ENCODE assay signal across 8 cellular contexts in genomic region chr19:34926685-34927375, GRCh38. TPM values are rescaled to one million over a fixed set of nuclear protein-coding genes. Genes with fewer than 3 reads are reported as not detected.
A peak's percentile ranks its signal among the peaks of the same experiment; 100 is the strongest.
DNase-seq lines count a peak whose midpoint lies in the region; ATAC-seq and TF ChIP-seq lines count a peak whose summit lies in the region.

ZNF30 (plus strand) TSS chr19:34926903; CDS start chr19:34929948, 3,045 bp downstream.

- H3K4me2 ChIP-seq in neuronal stem cell (ENCODE audit: insufficient read depth, low read length, poor library complexity, severe bottlenecking): peak within 1 kb of the TSS; percentile 55

- peak within 1 kb of the TSS; percentile 98 for H2AFZ ChIP-seq in neuronal stem cell (ENCODE audit: low read length)

- TF ChIP-seq EP300 in gastroesophageal sphincter (IDR thresholded peaks at IDR 0.05): no peak

- H3K9me3 ChIP-seq in HUES48 (ENCODE audit: control insufficient read depth, insufficient read depth, low read length) (no peaks in the 10 kb centered on the region), SJSA1 (replicated peaks) (no peaks in the 10 kb centered on the region), gastroesophageal sphincter (no peaks in the 10 kb centered on the region), neuronal stem cell (replicated peaks in 1 of 2; ENCODE audit: control insufficient read depth in 2 of 2, insufficient read depth in 1 of 2, low read depth in 1 of 2, low read length in 2 of 2) (peaks cover 3% of the 10 kb centered on the region in 2 donors), subcutaneous abdominal adipose tissue (ENCODE audit: control insufficient read depth in 5 of 5, low read length in 5 of 5) (peaks cover 0 to 4% (median 0%) of the 10 kb centered on the region in 5 donors)

- H2BK12ac ChIP-seq in neuronal stem cell (ENCODE audit: low read length): no peak within 1 kb of the TSS

- peak within 1 kb of the TSS; percentile 95 for H3K18ac ChIP-seq in neuronal stem cell (ENCODE audit: low read length)

- peak in 2 of 4 experiments; percentile 16 to 36 for TF ChIP-seq CTCF in gastroesophageal sphincter (IDR thresholded peaks at IDR 0.05)

- peak; percentile 15 to 28 for TF ChIP-seq POLR2A in gastroesophageal sphincter (IDR thresholded peaks at IDR 0.05)

- H3K79me1 ChIP-seq in neuronal stem cell (ENCODE audit: low read depth, low read length): peaks cover 2% of the 10 kb centered on the region

- H3K23ac ChIP-seq in neuronal stem cell (ENCODE audit: low read depth, low read length, poor library complexity): peak within 1 kb of the TSS; percentile 68

- no peak within 1 kb of the TSS for H2BK15ac ChIP-seq in neuronal stem cell (ENCODE audit: low read length)

- peak within 1 kb of the TSS; percentile 79 for H3K27ac ChIP-seq in HUES48 (ENCODE audit: low read depth, low read length)
- H3K27ac ChIP-seq in SJSA1: no peak within 1 kb of the TSS
- H3K27ac ChIP-seq in gastroesophageal sphincter: peak within 1 kb of the TSS; percentile 65 to 86 (median 82)
- peak within 1 kb of the TSS; percentile 83 for H3K27ac ChIP-seq in neuronal stem cell (replicated peaks; ENCODE audit: low read length)
- peak within 1 kb of the TSS; percentile 69 for H3K27ac ChIP-seq in subcutaneous abdominal adipose tissue (ENCODE audit: low read depth, low read length)

- H3K4ac ChIP-seq in neuronal stem cell (ENCODE audit: low read length): no peak within 1 kb of the TSS

- H3K9ac ChIP-seq in HUES48 (ENCODE audit: low read depth, low read length) (peak within 1 kb of the TSS; percentile 60; the same call in 1 of the 2 replicates), neuronal stem cell (ENCODE audit: low read depth, low read length, poor library complexity) (peak within 1 kb of the TSS; percentile 70), subcutaneous abdominal adipose tissue (ENCODE audit: low read length in 5 of 5) (peak within 1 kb of the TSS; percentile 43 to 80 (median 71))

- H4K91ac ChIP-seq in neuronal stem cell (ENCODE audit: low read depth, low read length, poor library complexity): no peak within 1 kb of the TSS

- ATAC-seq in GM21360 (IDR thresholded peaks at IDR 0.05; ENCODE audit: unreplicated experiment): peak; percentile 93
- peak; percentile 100 for ATAC-seq in gastroesophageal sphincter

- H3K14ac ChIP-seq in neuronal stem cell (ENCODE audit: low read length): no peak within 1 kb of the TSS

- no peak within 1 kb of the TSS for H4K8ac ChIP-seq in neuronal stem cell (ENCODE audit: low read depth, low read length)

- H3K4me1 ChIP-seq in HUES48 (ENCODE audit: control insufficient read depth, insufficient read depth, low read length): peaks cover 3% of the 10 kb centered on the region; the same call in 1 of the 2 replicates
- peaks cover 4% of the 10 kb centered on the region for H3K4me1 ChIP-seq in SJSA1 (replicated peaks)
- peaks cover 3 to 20% (median 3%) of the 10 kb centered on the region in 3 donors for H3K4me1 ChIP-seq in gastroesophageal sphincter
- no peaks in the 10 kb centered on the region for H3K4me1 ChIP-seq in neuronal stem cell (ENCODE audit: control insufficient read depth in 2 of 2, insufficient read depth in 1 of 2, low read depth in 1 of 2, low read length in 2 of 2)
- peaks cover 0 to 17% (median 12%) of the 10 kb centered on the region in 5 donors for H3K4me1 ChIP-seq in subcutaneous abdominal adipose tissue (ENCODE audit: control insufficient read depth in 5 of 5, insufficient read depth in 5 of 5, low read length in 5 of 5)

- WGBS in gastroesophageal sphincter (ENCODE audit: low coverage in 1 of 2), 2 donors: 0 to 1% methylated on average over 3 to 19 of the region's 53 CpGs
- WGBS in neuronal stem cell (ENCODE audit: extremely low coverage in 2 of 2, insufficient read length in 2 of 2, insufficient replicate concordance in 1 of 2), 2 donors: no CpG with 5 or more reads among the region's 53 CpGs

- no peak within 1 kb of the TSS for H2BK5ac ChIP-seq in neuronal stem cell (ENCODE audit: low read length)

- H3K36me3 ChIP-seq in HUES48 (ENCODE audit: control insufficient read depth, insufficient read depth, low read length) (peaks cover 11% of the 10 kb centered on the region), SJSA1 (no peaks in the 10 kb centered on the region), gastroesophageal sphincter (peaks cover 0 to 21% of the 10 kb centered on the region in 2 donors), neuronal stem cell (replicated peaks in 1 of 2; ENCODE audit: control insufficient read depth in 2 of 2, insufficient read depth in 2 of 2, low read length in 2 of 2) (peaks cover 2 to 13% of the 10 kb centered on the region in 2 donors), subcutaneous abdominal adipose tissue (ENCODE audit: control insufficient read depth in 5 of 5, insufficient read depth in 5 of 5, low read length in 5 of 5) (peaks cover 8 to 12% (median 11%) of the 10 kb centered on the region in 5 donors)

- H3K4me3 ChIP-seq in HUES48 (ENCODE audit: low read depth, low read length): peak within 1 kb of the TSS; percentile 78
- peak within 1 kb of the TSS; percentile 57 for H3K4me3 ChIP-seq in SJSA1
- peak within 1 kb of the TSS; percentile 69 to 88 for H3K4me3 ChIP-seq in gastroesophageal sphincter
- H3K4me3 ChIP-seq in neuronal stem cell (ENCODE audit: low read length in 2 of 2): peak within 1 kb of the TSS; percentile 60 to 92
- H3K4me3 ChIP-seq in subcutaneous abdominal adipose tissue (ENCODE audit: low read depth in 1 of 5, low read length in 5 of 5): peak within 1 kb of the TSS; percentile 72 to 93 (median 80)

- no peak within 1 kb of the TSS for H2AK5ac ChIP-seq in neuronal stem cell (ENCODE audit: low read depth, low read length)

- DNase-seq in COR-L47 (lab: John Stamatoyannopoulos, UW) (peak; percentile 15), SJSA1 (ENCODE audit: low read depth in 1 of 2, low spot score in 2 of 2) (peak; percentile 77 to 88), neuronal stem cell (ENCODE audit: low spot score) (peak; percentile 79)
- DNase-seq in activated naive CD4-positive, alpha-beta T cell treated with Interleukin-2 at 50 U/mL for 16 hours: peak; percentile 83

- H3K27me3 ChIP-seq in HUES48 (ENCODE audit: control insufficient read depth, insufficient read depth, low read length) (no peaks in the 10 kb centered on the region), SJSA1 (replicated peaks) (no peaks in the 10 kb centered on the region), gastroesophageal sphincter (no peaks in the 10 kb centered on the region), neuronal stem cell (ENCODE audit: control insufficient read depth in 3 of 3, insufficient read depth in 3 of 3, low read depth in 1 of 3, low read length in 3 of 3) (no peaks in the 10 kb centered on the region), subcutaneous abdominal adipose tissue (ENCODE audit: control insufficient read depth in 5 of 5, insufficient read depth in 4 of 5, low read length in 5 of 5) (no peaks in the 10 kb centered on the region)

- H2BK120ac ChIP-seq in neuronal stem cell (ENCODE audit: low read depth, low read length): no peak within 1 kb of the TSS

RNA-seq across cellular contexts. Expression of gene ZNF30, which starts in this region (rescaled TPM):
- total RNA-seq in SJSA1 (2014; rRNA removed; shearing (Covaris generic)): 2.8 and 4.3 TPM in 2 replicates
- 1 to 10 TPM in 3 of 4 donors, under 1 TPM in 1; 0.94 to 2.8 (median 2.4) TPM for total RNA-seq in gastroesophageal sphincter
- polyA plus RNA-seq in neuronal stem cell (2013, experiment 1 of 2): 4.5 TPM
- 4.1 TPM for polyA plus RNA-seq in neuronal stem cell (2013, experiment 2 of 2)

Comparison
In these comparisons a context has a peak if more than half of its experiments do, and no peak if none do; other contexts are left out.
1. DNase-seq: peak in every context shown above with its lines; median percentile 83 in activated naive CD4-positive, alpha-beta T cell treated with Interleukin-2 at 50 U/mL for 16 hours; 82 in SJSA1; 79 in neuronal stem cell; 15 in COR-L47.